In genomic region chr22:36347094-36347493, GRCh38 we compare ENCODE assay signal across 10 cellular contexts. TPM values are rescaled to one million over a fixed set of nuclear protein-coding genes. Genes with fewer than 3 reads are reported as not detected.
A peak's percentile ranks its signal among the peaks of the same experiment; 100 is the strongest.
DNase-seq lines count a peak whose midpoint lies in the region; ATAC-seq and TF ChIP-seq lines count a peak whose summit lies in the region.
"Had no signal": no experiment of that assay in that cellular context is flagged by ENCODE, and none has a peak within 500 bp of the region (broad histone marks: within the 10 kb centered on the region; RNA-seq: fewer than 3 reads in every experiment).

No MANE protein-coding gene starts in this region.

- H3K9me3 Mint-ChIP-seq in CD4-positive, alpha-beta T cell: no peaks in the 10 kb centered on the region
- H3K9me3 Mint-ChIP-seq in effector memory CD8-positive, alpha-beta T cell: no peaks in the 10 kb centered on the region

- H2AK5ac ChIP-seq in IMR-90 (ENCODE audit: low read depth, low read length): no peak overlapping the region

- no peaks in the 10 kb centered on the region for H3K27me3 Mint-ChIP-seq in CD4-positive, alpha-beta T cell
- no peaks in the 10 kb centered on the region for H3K27me3 Mint-ChIP-seq in effector memory CD8-positive, alpha-beta T cell

- no peak overlapping the region for H3K4ac ChIP-seq in IMR-90 (ENCODE audit: low read depth, low read length)

- peaks cover 31% of the 10 kb centered on the region for H3K4me1 ChIP-seq in IMR-90 (ENCODE audit: control insufficient read depth, insufficient read depth, low read length)
- H3K4me1 ChIP-seq in neutrophil (ENCODE audit: control insufficient read depth in 1 of 2, insufficient read depth in 1 of 2, low read depth in 1 of 2, low read length in 1 of 2): peaks cover 23 to 45% of the 10 kb centered on the region in 2 experiments
- H3K4me1 ChIP-seq in A673 (ENCODE audit: insufficient read depth, low read length, poor library complexity, severe bottlenecking): peaks cover 3% of the 10 kb centered on the region

- no peaks in the 10 kb centered on the region for H3K27me3 ChIP-seq in CD4-positive, alpha-beta T cell (ENCODE audit: control insufficient read depth, insufficient read depth, low read length)
- H3K27me3 ChIP-seq in IMR-90 (ENCODE audit: control insufficient read depth, insufficient read depth, low read length) (no peaks in the 10 kb centered on the region), neutrophil (no peaks in the 10 kb centered on the region), A673 (replicated peaks; ENCODE audit: insufficient read depth, low read depth, low read length, poor library complexity) (no peaks in the 10 kb centered on the region)

- no peak overlapping the region for H3K4me2 ChIP-seq in IMR-90 (ENCODE audit: low read depth, low read length)

- no peak overlapping the region for H3K9ac ChIP-seq in IMR-90 (ENCODE audit: low read depth, low read length)

- 0 out of 2 replicates have a peak overlapping the region, but pooled peaks have one; percentile 1 for H3K23ac ChIP-seq in IMR-90 (ENCODE audit: low read depth, low read length)

- WGBS in IMR-90 (ENCODE audit: extremely low coverage in 2 of 2, insufficient read length in 1 of 2), 2 experiments: 100% methylated on average over 1 of the region's 5 CpGs; no CpG with 5 or more reads in 1 of the 2 experiments

- no peak overlapping the region for H3K4me3 ChIP-seq in IMR-90 (ENCODE audit: insufficient read depth, low read depth, low read length)
- no peak overlapping the region for H3K4me3 ChIP-seq in neutrophil (ENCODE audit: low read depth in 1 of 2, low read length in 1 of 2)
- no peak overlapping the region for H3K4me3 ChIP-seq in A673 (ENCODE audit: low read depth, low read length, poor library complexity, severe bottlenecking)

- TF ChIP-seq POLR2A in IMR-90 (IDR thresholded peaks at IDR 0.05; ENCODE audit: low read depth, low read length): no peak

- no peak overlapping the region for H2BK20ac ChIP-seq in IMR-90 (ENCODE audit: low read depth, low read length)

- TF ChIP-seq CTCF in CD4-positive, alpha-beta T cell (IDR thresholded peaks at IDR 0.05): no peak
- TF ChIP-seq CTCF in IMR-90 (conservative IDR thresholded peaks at IDR 0.05; ENCODE audit: low read depth, low read length): no peak
- no peak for TF ChIP-seq CTCF in neutrophil (IDR thresholded peaks at IDR 0.05)
- TF ChIP-seq CTCF in A673 (conservative IDR thresholded peaks at IDR 0.05; ENCODE audit: low read depth, low read length): no peak

- ATAC-seq in CD4-positive, alpha-beta T cell (ENCODE audit: poor library complexity): no peak
- ATAC-seq in IMR-90 (ENCODE audit: low read depth): no peak
- ATAC-seq in effector memory CD8-positive, alpha-beta T cell (replicated peaks): no peak
- ATAC-seq: sciatic nerve had no signal

- in situ Hi-C loops in IMR-90 (cut with MboI; ENCODE audit: low sequenced_read_pairs): no loop called here

- H3K14ac ChIP-seq in IMR-90 (replicated peaks; ENCODE audit: low read depth, low read length): no peak overlapping the region

- peaks cover 87% of the 10 kb centered on the region for H3K4me1 Mint-ChIP-seq in CD4-positive, alpha-beta T cell (ENCODE audit: low read depth)
- peaks cover 61 to 67% of the 10 kb centered on the region in 2 donors for H3K4me1 Mint-ChIP-seq in effector memory CD8-positive, alpha-beta T cell (ENCODE audit: low read depth in 2 of 2)

- CTCF ChIA-PET in CD4-positive, alpha-beta T cell (lab: Charles Lee): interaction anchor here (0.8 to 1.2 kb wide), 3 partner anchors 10 to 123 kb away, joined by 3 to 4 read pairs (median 3); no protein-coding TSS in a partner anchor
- CTCF ChIA-PET in IMR-90 (lab: Yijun Ruan, JAX): interaction anchor here (0.7 kb wide), 1 partner anchor 274 kb away, joined by 3 read pairs; no protein-coding TSS in a partner anchor
- CTCF ChIA-PET in HEK293T (lab: Yijun Ruan, JAX): no interaction called here
- CTCF ChIA-PET in A673 (lab: Charles Lee): no interaction called here

- no peaks in the 10 kb centered on the region for H3K9me3 ChIP-seq in CD4-positive, alpha-beta T cell (ENCODE audit: control insufficient read depth, low read length)
- H3K9me3 ChIP-seq in IMR-90 (ENCODE audit: control insufficient read depth, insufficient read depth, low read length): no peaks in the 10 kb centered on the region
- H3K9me3 ChIP-seq in neutrophil: no peaks in the 10 kb centered on the region
- H3K9me3 ChIP-seq in A673 (ENCODE audit: low read depth, low read length, poor library complexity, severe bottlenecking): no peaks in the 10 kb centered on the region

- H4K8ac ChIP-seq in IMR-90 (ENCODE audit: low read depth in 2 of 2, low read length in 2 of 2): no peak overlapping the region

- H2BK5ac ChIP-seq in IMR-90 (ENCODE audit: low read depth, low read length, poor library complexity, severe bottlenecking): peak overlapping the region; percentile 22

- no peak overlapping the region for H4K5ac ChIP-seq in IMR-90 (ENCODE audit: low read depth, low read length)

- intact Hi-C loops in CD4-positive, alpha-beta T cell (cut with DNase I, micrococcal nuclease): no loop called here
- intact Hi-C loops in IMR-90 (cut with micrococcal nuclease): no loop called here
- intact Hi-C loops in A673 (cut with micrococcal nuclease; ENCODE audit: unreplicated experiment): no loop called here

- H3K27ac Mint-ChIP-seq in CD4-positive, alpha-beta T cell: peak overlapping the region; percentile 93
- peak overlapping the region; percentile 70 to 90 for H3K27ac Mint-ChIP-seq in effector memory CD8-positive, alpha-beta T cell

- DNase-seq in CD4-positive, alpha-beta T cell: no peak
- DNase-seq in IMR-90 (no peak), AML-193 (lab: John Stamatoyannopoulos, UW) (no peak), HEK293T (ENCODE audit: extremely low spot score) (no peak), A673 (ENCODE audit: low spot score) (no peak)
- DNase-seq in effector memory CD8-positive, alpha-beta T cell: no peak
- no peak for DNase-seq in activated CD8-positive, alpha-beta memory T cell treated with anti-CD3 and anti-CD28 coated beads for 24 hours
- DNase-seq: cerebellar nuclear complex had no signal

- H4K91ac ChIP-seq in IMR-90 (ENCODE audit: insufficient read depth, low read depth, low read length): no peak overlapping the region

- peaks cover 59% of the 10 kb centered on the region for H3K36me3 ChIP-seq in IMR-90 (ENCODE audit: control insufficient read depth, insufficient read depth, low read length)
- peaks cover 66% of the 10 kb centered on the region for H3K36me3 ChIP-seq in neutrophil
- H3K36me3 ChIP-seq in A673 (ENCODE audit: insufficient read depth, low read length, poor library complexity, severe bottlenecking): peaks cover 6% of the 10 kb centered on the region

- peaks cover 84% of the 10 kb centered on the region for H3K36me3 Mint-ChIP-seq in CD4-positive, alpha-beta T cell (ENCODE audit: low read depth)
- peaks cover 96% of the 10 kb centered on the region for H3K36me3 Mint-ChIP-seq in effector memory CD8-positive, alpha-beta T cell (ENCODE audit: insufficient read depth)

- no peak for TF ChIP-seq RAD21 in IMR-90 (IDR thresholded peaks at IDR 0.05; ENCODE audit: low read length)

- no peak overlapping the region for H3K56ac ChIP-seq in IMR-90 (ENCODE audit: extremely low read depth, insufficient read depth, low read length)

- H3K79me1 ChIP-seq in IMR-90 (ENCODE audit: low read depth in 1 of 2, low read length in 2 of 2): peaks cover 0 to 58% of the 10 kb centered on the region in 2 experiments; a peak in 2 of 4 replicates

- H3K27ac ChIP-seq in CD4-positive, alpha-beta T cell (ENCODE audit: low read depth, low read length): peak overlapping the region; percentile 4
- H3K27ac ChIP-seq in IMR-90 (ENCODE audit: insufficient read depth, low read length): no peak overlapping the region; the same call in 1 of the 2 replicates
- peak overlapping the region; percentile 63 for H3K27ac ChIP-seq in neutrophil
- H3K27ac ChIP-seq in A673 (ENCODE audit: low read depth, low read length, poor library complexity, severe bottlenecking): no peak overlapping the region

- dilution Hi-C loops in IMR-90 (cut with HindIII; ENCODE audit: low sequenced_read_pairs, unreplicated experiment): no loop called here

- H2AFZ ChIP-seq in IMR-90 (replicated peaks; ENCODE audit: low read length, poor library complexity): no peak overlapping the region

- no peak overlapping the region for H2AK9ac ChIP-seq in IMR-90 (replicated peaks; ENCODE audit: low read depth, low read length, poor library complexity)

- H3K4me3 Mint-ChIP-seq in CD4-positive, alpha-beta T cell: peak overlapping the region; percentile 15
- H3K4me3 Mint-ChIP-seq in effector memory CD8-positive, alpha-beta T cell: peak overlapping the region in 1 of 2 donors; percentile 44

- H2BK120ac ChIP-seq in IMR-90 (ENCODE audit: low read depth, low read length): no peak overlapping the region

- H3K9me1 ChIP-seq in IMR-90 (ENCODE audit: insufficient read depth, low read length): peaks cover 33% of the 10 kb centered on the region

- H4K20me1 ChIP-seq in IMR-90 (ENCODE audit: insufficient read depth, low read length): peaks cover 98% of the 10 kb centered on the region

- no peak overlapping the region for H3K18ac ChIP-seq in IMR-90 (ENCODE audit: low read depth, low read length)

- POLR2A ChIA-PET in CD4-positive, alpha-beta T cell (lab: Charles Lee): interaction anchor here (44.0 to 49.5 kb wide), 2 partner anchors 8 to 21 kb away, joined by 1847 read pairs; partner anchors contain the start of gene MYH9
- POLR2A ChIA-PET in IMR-90 (lab: Charles Lee; ENCODE audit: unreplicated experiment): interaction anchor here (0.6 kb wide), 1 partner anchor 73 kb away, joined by 3 read pairs; no protein-coding TSS in a partner anchor
- POLR2A ChIA-PET in HEK293T (lab: Yijun Ruan, JAX): no interaction called here
- POLR2A ChIA-PET in A673 (lab: Charles Lee; ENCODE audit: low non-redundant PET): no interaction called here

- BruUV-seq in IMR-90 (replicated peaks; lab: Mats Ljungman, UMichigan) (no TSS peak), A673 (replicated peaks; lab: Mats Ljungman, UMichigan) (no TSS peak)

- H2BK15ac ChIP-seq in IMR-90 (ENCODE audit: low read depth, low read length): no peak overlapping the region

TF ChIP-seq in IMR-90, 13 proteins besides CTCF, POLR2A, EP300 and RAD21 (continues in another document):
- TF ChIP-seq RCOR1 (IDR thresholded peaks at IDR 0.05; ENCODE audit: insufficient replicate concordance, low read length) (no peak), CHD1 (IDR thresholded peaks at IDR 0.05; ENCODE audit: low read depth, low read length) (no peak), SMC3 (IDR thresholded peaks at IDR 0.05; ENCODE audit: low read depth, low read length) (no peak), MAFK (IDR thresholded peaks at IDR 0.05; ENCODE audit: low read depth, low read length) (no peak)

TF ChIP-seq in HEK293T, 16 proteins besides CTCF, POLR2A, EP300 and RAD21 (continues in another document):
- TF ChIP-seq HDGF (IDR thresholded peaks at IDR 0.05; ENCODE audit: borderline replicate concordance): no peak
- no peak for TF ChIP-seq ZNF384 (IDR thresholded peaks at IDR 0.05)
- no peak for TF ChIP-seq LEF1 (IDR thresholded peaks at IDR 0.05; ENCODE audit: borderline replicate concordance)
- no peak for TF ChIP-seq FOXM1 (IDR thresholded peaks at IDR 0.05; ENCODE audit: borderline replicate concordance)

RNA-seq across cellular contexts. Expression of gene MYH9, which starts 40.7 kb away (rescaled TPM):
- 100 to 1,000 TPM; 901 to 925 TPM for total RNA-seq in CD4-positive, alpha-beta T cell
- total RNA-seq in IMR-90 (2012; rRNA removed) (554 and 783 TPM in 2 replicates), A673 (2021) (290 and 323 TPM in 2 replicates)
- polyA plus RNA-seq in IMR-90 (2012; rRNA removed): 475 and 507 TPM in 2 replicates
- polyA plus RNA-seq in IMR-90 (2012; cell fraction: cytosol; rRNA removed): 197 and 382 TPM in 2 replicates
- 449 and 493 TPM in 2 replicates for polyA plus RNA-seq in IMR-90 (2012; cell fraction: nucleus; rRNA removed; ENCODE audit: low replicate concordance)

Comparison
In these comparisons a context has a peak if more than half of its experiments do, and no peak if none do; other contexts are left out.
1. H3K27ac ChIP-seq: peak in CD4-positive, alpha-beta T cell (single experiment) and neutrophil (single experiment); none in IMR-90 (single experiment) and A673 (single experiment).
2. CTCF ChIA-PET loops: an anchor here in CD4-positive, alpha-beta T cell (0.8 to 1.2 kb wide) and IMR-90 (0.7 kb wide); none called in HEK293T and A673.
3. POLR2A ChIA-PET loops: an anchor here in CD4-positive, alpha-beta T cell (44.0 to 49.5 kb wide) and IMR-90 (0.6 kb wide); none called in HEK293T and A673.